ENCODE assay signal across 5 cellular contexts in the genomic region with DNA sequence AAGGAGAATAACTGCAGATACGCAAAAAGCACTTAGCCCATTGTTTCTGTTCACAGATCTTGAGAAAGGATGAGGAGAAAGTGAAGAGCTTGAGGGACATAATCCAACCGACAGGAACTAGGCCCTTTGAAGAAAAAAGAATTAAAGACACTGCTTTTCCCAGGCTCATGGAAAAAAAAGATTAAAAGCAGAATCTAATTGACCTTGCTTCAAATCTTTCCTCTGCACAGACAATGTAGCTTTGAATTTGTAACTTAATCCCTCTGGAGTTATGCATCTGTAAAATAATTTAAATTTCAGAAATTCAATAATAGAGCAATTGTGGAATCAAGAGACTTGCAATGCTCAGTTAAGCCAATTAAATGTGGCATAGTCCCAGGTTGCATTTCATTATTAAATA.
"Had no signal": no experiment of that assay in that cellular context is flagged by ENCODE, and none has a peak within 500 bp of the region (broad histone marks: within the 10 kb centered on the region; RNA-seq: fewer than 3 reads in every experiment).

No MANE protein-coding gene starts in this region.

- ATAC-seq: GM23338, K562 had no signal

- H3K4me2 ChIP-seq: GM23338 had no signal

- H3K4me3 ChIP-seq: GM23338, K562 had no signal

- DNase-seq: H9, HCEC 1CT, IMR-90 had no signal

- H2AFZ ChIP-seq: GM23338 had no signal
